Comparison of ENCODE assay signal across 23 cellular contexts in the genomic region with DNA sequence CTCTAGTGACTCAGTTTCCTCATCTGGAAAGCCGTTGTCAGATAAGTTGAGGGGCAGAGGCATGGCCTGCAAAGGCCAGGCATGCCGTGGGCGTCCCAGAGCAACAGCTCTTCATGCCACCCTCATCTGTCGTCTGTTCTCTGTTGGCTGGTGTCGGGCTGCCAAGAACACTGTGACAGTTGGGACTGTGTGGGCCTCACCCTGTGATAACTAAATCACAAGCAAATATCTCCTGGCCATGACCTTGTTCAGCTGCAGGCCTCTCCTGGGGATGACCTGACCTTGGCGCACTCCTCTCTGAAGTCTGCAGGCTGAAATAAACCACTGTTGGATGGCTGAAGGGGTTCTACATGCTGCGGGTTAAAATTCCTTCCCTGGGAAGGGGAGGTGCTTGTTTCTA.
"Had no signal": no experiment of that assay in that cellular context is flagged by ENCODE, and none has a peak within 500 bp of the region (broad histone marks: within the 10 kb centered on the region; RNA-seq: fewer than 3 reads in every experiment).

No MANE protein-coding gene starts in this region.

- DNase-seq: colonic mucosa; dermis blood vessel endothelial cell; foreskin melanocyte; head of caudate nucleus; hypothalamus; left lung; mesenchymal stem cell; midbrain; naive B cell; occipital lobe; right lobe of liver; spleen; stimulated activated CD4-positive, alpha-beta T cell treated with anti-CD3 and anti-CD28 coated beads, Interleukin-15, amount 100 ng/mL, for 24 hours; stimulated activated CD4-positive, alpha-beta T cell treated with anti-CD3 and anti-CD28 coated beads, Interleukin-1b, Interleukin-23, amount 100 ng/mL, for 48 hours; stimulated activated CD4-positive, alpha-beta T cell treated with anti-CD3 and anti-CD28 coated beads, Interleukin-4, amount 100 ng/mL, for 24 hours; upper lobe of right lung had no signal

- H3K79me2 ChIP-seq: parathyroid adenoma had no signal

- ATAC-seq: left lung; stimulated activated memory B cell treated with anti-CD40 and anti-IgM and Interleukin-4, amounts not matched to agents 10 μg/mL and 1 μg/mL and 100 μg/mL, for 72 hours; upper lobe of right lung had no signal

- H3K4me3 ChIP-seq: colonic mucosa, left lung, lung, prostate gland, right lobe of liver, spleen, tibial nerve, upper lobe of right lung, vagina had no signal

- H3K4me1 ChIP-seq: colonic mucosa, left lung, parathyroid adenoma, prostate gland, right lobe of liver, spleen, tibial nerve, upper lobe of right lung had no signal

- H2AFZ ChIP-seq: parathyroid adenoma had no signal

- H3K36me3 ChIP-seq: colonic mucosa, left lung, prostate gland, right lobe of liver, spleen, tibial nerve, upper lobe of right lung, vagina had no signal

- H3K9me3 ChIP-seq: colonic mucosa, left lung, prostate gland, right lobe of liver, spleen, upper lobe of right lung, vagina had no signal

- H3K27me3 ChIP-seq: colonic mucosa, left lung, right lobe of liver, spleen, tibial nerve, upper lobe of right lung, vagina had no signal

- H3K27ac ChIP-seq: colonic mucosa, left lung, parathyroid adenoma, prostate gland, right lobe of liver, spleen, tibial nerve, upper lobe of right lung, vagina had no signal

- H3K9ac ChIP-seq: parathyroid adenoma had no signal

- FAIRE-seq: islet of Langerhans had no signal
